Comparison of ENCODE assay signal across 26 cellular contexts in the genomic region with DNA sequence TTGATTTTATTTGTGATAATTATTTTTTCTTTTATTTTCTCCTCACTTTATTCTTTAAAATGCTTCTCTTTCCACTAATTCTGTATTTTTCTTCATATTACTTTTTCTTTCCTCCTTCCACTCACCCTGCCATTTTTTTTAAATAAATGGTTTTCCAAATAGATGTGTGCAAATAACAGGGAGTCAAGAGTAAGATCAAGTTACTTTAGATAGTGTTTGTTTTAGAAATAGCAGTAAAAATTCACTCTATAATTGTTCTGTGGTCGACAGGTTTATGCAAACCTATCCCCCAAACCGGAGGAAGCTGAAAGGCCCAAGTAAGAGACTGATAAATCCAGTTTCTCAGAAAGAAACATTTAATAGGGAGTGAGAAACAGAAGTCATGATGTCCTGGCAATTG.
"Had no signal": no experiment of that assay in that cellular context is flagged by ENCODE, and none has a peak within 500 bp of the region (broad histone marks: within the 10 kb centered on the region; RNA-seq: fewer than 3 reads in every experiment).

No MANE protein-coding gene starts in this region.

- FAIRE-seq: astrocyte, frontal cortex had no signal

- H3K27ac ChIP-seq: brain microvascular endothelial cell, coronary artery, dorsolateral prefrontal cortex, left ventricle myocardium inferior, ovary, prostate gland, suprapubic skin, tibial artery, upper lobe of right lung had no signal

- H3K4me1 ChIP-seq: left ventricle myocardium inferior, prostate gland, suprapubic skin, tibial artery, upper lobe of right lung had no signal

- ATAC-seq: activated T-helper 17 cell treated with anti-CD3 and anti-CD28 coated beads, Interleukin-2, amount 50 U/mL, for 72 hours; upper lobe of right lung had no signal

- H3K4me3 ChIP-seq: coronary artery, dorsolateral prefrontal cortex, left ventricle myocardium inferior, lung, ovary, prostate gland, suprapubic skin, tibial artery, upper lobe of right lung had no signal

- H3K9me3 ChIP-seq: left ventricle myocardium inferior, ovary, prostate gland, suprapubic skin, upper lobe of right lung had no signal

- DNase-seq: activated CD4-positive, alpha-beta memory T cell treated with anti-CD3 and anti-CD28 coated beads for 36 hours; activated CD4-positive, alpha-beta T cell treated with anti-CD3 and anti-CD28 coated beads, Interleukin-2, amount 10 ng/mL, durations not matched to agents 24 days and 14 days; activated CD4-positive, CD25-positive, alpha-beta regulatory T cell treated with anti-CD3 and anti-CD28 coated beads, Interleukin-2, amount 50 U/mL, for 72 hours; activated CD8-positive, alpha-beta memory T cell treated with anti-CD3 and anti-CD28 coated beads, Interleukin-2, amount 50 U/mL, for 4 hours; activated gamma-delta T cell treated with Interleukin-2 at 50 U/mL for 16 hours; activated naive CD4-positive, alpha-beta T cell treated with anti-CD3 and anti-CD28 coated beads, Interleukin-2, amount 50 U/mL, for 16 hours; activated T-cell treated with anti-CD3 and anti-CD28 coated beads, Interleukin-2, amount 50 U/mL, for 24 hours; amniotic stem cell; brain microvascular endothelial cell; dorsolateral prefrontal cortex; effector memory CD4-positive, alpha-beta T cell; left ventricle myocardium inferior; ovary; retina; stimulated activated CD4-positive, alpha-beta T cell treated with anti-CD3 and anti-CD28 coated beads, Interleukin-15, amount 100 ng/mL, for 24 hours; stimulated activated CD4-positive, alpha-beta T cell treated with anti-CD3 and anti-CD28 coated beads, Interleukin-2, amount 100 ng/mL, for 24 hours; stimulated activated naive CD4-positive, alpha-beta T cell; tibial artery; upper lobe of right lung had no signal

- H3K36me3 ChIP-seq: brain microvascular endothelial cell, left ventricle myocardium inferior, ovary, prostate gland, suprapubic skin, tibial artery, upper lobe of right lung had no signal

- H3K27me3 ChIP-seq: brain microvascular endothelial cell, dorsolateral prefrontal cortex, ovary, suprapubic skin, tibial artery, upper lobe of right lung had no signal
